ENCODE assay signal across 25 cellular contexts in genomic region chr5:168940712-168941111, GRCh38.
"Had no signal": no experiment of that assay in that cellular context is flagged by ENCODE, and none has a peak within 500 bp of the region (broad histone marks: within the 10 kb centered on the region; RNA-seq: fewer than 3 reads in every experiment).

No MANE protein-coding gene starts in this region.

- DNase-seq: activated CD4-positive, alpha-beta memory T cell treated with anti-CD3 and anti-CD28 coated beads for 36 hours; activated CD4-positive, alpha-beta T cell treated with anti-CD3 and anti-CD28 coated beads for 36 hours; activated CD4-positive, alpha-beta T cell treated with anti-CD3 and anti-CD28 coated beads, Interleukin-2, amount 10 ng/mL, durations not matched to agents 24 days and 14 days; activated CD4-positive, CD25-positive, alpha-beta regulatory T cell; activated CD4-positive, CD25-positive, alpha-beta regulatory T cell treated with anti-CD3 and anti-CD28 coated beads, Interleukin-2, amount 50 U/mL, for 72 hours; activated CD8-positive, alpha-beta memory T cell treated with anti-CD3 and anti-CD28 coated beads, Interleukin-2, amount 10 ng/mL, durations not matched to agents 7 days and 5 days; activated CD8-positive, alpha-beta memory T cell treated with anti-CD3 and anti-CD28 coated beads, Interleukin-2, amount 50 U/mL, for 4 hours; activated CD8-positive, alpha-beta T cell treated with anti-CD3 and anti-CD28 coated beads, Interleukin-2, amount 10 ng/mL, durations not matched to agents 7 days and 5 days; activated effector memory CD4-positive, alpha-beta T cell treated with anti-CD3 and anti-CD28 coated beads, Interleukin-2, amount 50 U/mL, for 16 hours; activated naive CD4-positive, alpha-beta T cell treated with anti-CD3 and anti-CD28 coated beads for 36 hours; activated naive CD8-positive, alpha-beta T cell treated with anti-CD3 and anti-CD28 coated beads for 36 hours; activated naive CD8-positive, alpha-beta T cell treated with anti-CD3 and anti-CD28 coated beads, Interleukin-2, amount 50 U/mL, for 24 hours; activated T-cell treated with anti-CD3 and anti-CD28 coated beads, Interleukin-2, amount 50 U/mL, for 1 hour; activated T-cell treated with anti-CD3 and anti-CD28 coated beads, Interleukin-2, amount 50 U/mL, for 48 hours; adrenal gland; amygdala; aorta; body of pancreas; caudate nucleus; cortex of kidney; effector CD8-positive, alpha-beta T cell; esophagus squamous epithelium; foreskin fibroblast; glutamatergic neuron; heart left ventricle had no signal

- H3K4me3 ChIP-seq: adrenal gland, body of pancreas, esophagus squamous epithelium, heart left ventricle had no signal
